8 cellular contexts compared by ENCODE assay signal in the genomic region with DNA sequence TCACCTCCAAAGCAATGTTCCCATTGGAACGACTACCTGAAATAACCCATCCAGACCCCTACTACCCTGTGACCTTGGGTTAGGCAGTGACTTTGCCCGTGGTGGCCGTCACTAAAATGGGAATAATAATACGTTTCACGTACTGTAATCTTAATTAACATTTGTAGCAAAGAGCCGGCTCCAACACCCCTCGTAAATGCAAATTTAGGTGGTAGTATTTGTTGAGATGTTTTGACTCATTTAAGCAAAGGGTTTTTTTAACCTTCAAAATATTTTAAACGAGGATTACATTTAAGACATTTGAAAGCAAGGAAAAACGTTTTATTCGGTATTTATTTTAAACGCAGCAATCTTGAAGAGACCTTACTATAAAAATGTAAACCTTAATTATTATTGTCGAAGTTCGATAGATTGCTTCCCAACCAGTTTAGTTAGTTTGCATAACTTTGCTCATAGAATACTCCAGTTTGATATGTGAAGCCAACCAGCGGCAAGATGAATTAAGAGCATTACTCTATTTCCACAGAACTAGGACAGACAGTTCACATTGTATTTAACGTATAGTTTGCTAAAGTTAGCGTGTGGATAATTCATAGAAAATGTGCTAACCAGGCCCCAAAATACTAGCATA. TPM values are rescaled to one million over a fixed set of nuclear protein-coding genes. Genes with fewer than 3 reads are reported as not detected.
DNase-seq lines count a peak whose midpoint lies in the region; ATAC-seq, FAIRE-seq and TF ChIP-seq lines count a peak whose summit lies in the region.

No MANE protein-coding gene starts in this region.

- DNase-seq in AG09309 (ENCODE audit: low read depth) (no peak), iPS DF 6.9 (ENCODE audit: low read depth, low spot score) (no peak), smooth muscle cell (lab: John Stamatoyannopoulos, UW; ENCODE audit: unreplicated experiment) (no peak), iPS-NIHi11 (ENCODE audit: low spot score) (no peak), GF-D8 (lab: John Stamatoyannopoulos, UW) (no peak), RCC 7860 (ENCODE audit: low spot score) (no peak)
- DNase-seq in activated CD8-positive, alpha-beta T cell treated with anti-CD3 and anti-CD28 coated beads, Interleukin-2, amount 10 ng/mL, durations not matched to agents 7 days and 5 days = no peak

- peak overlapping the region; percentile 85 for H3K4me2 ChIP-seq in smooth muscle cell

- no peaks in the 10 kb centered on the region for H3K9me3 ChIP-seq in iPS DF 6.9 (ENCODE audit: control insufficient read depth, insufficient read depth, low read length)
- no peaks in the 10 kb centered on the region for H3K9me3 ChIP-seq in smooth muscle cell (replicated peaks; ENCODE audit: low read depth)

- H3K27ac ChIP-seq in iPS DF 6.9 (ENCODE audit: low read length) (no peak overlapping the region), smooth muscle cell (ENCODE audit: low read depth) (peak overlapping the region; percentile 93)

- H3K36me3 ChIP-seq in iPS DF 6.9 (ENCODE audit: control insufficient read depth, insufficient read depth, low read length) (no peaks in the 10 kb centered on the region), smooth muscle cell (ENCODE audit: low read depth) (no peaks in the 10 kb centered on the region)

- H3K4me1 Mint-ChIP-seq in activated CD8-positive, alpha-beta T cell treated with anti-CD3 and anti-CD28 coated beads, Interleukin-2, amount 10 ng/mL, durations not matched to agents 7 days and 5 days (ENCODE audit: low read depth) = peaks cover 19% of the 10 kb centered on the region

- TF ChIP-seq CTCF in AG09309 (IDR thresholded peaks at IDR 0.05; ENCODE audit: control insufficient read depth, insufficient read depth, low read depth, low read length, missing control alignments) (no peak), smooth muscle cell (IDR thresholded peaks at IDR 0.05; ENCODE audit: borderline replicate concordance, insufficient read depth, poor library complexity, severe bottlenecking) (no peak)

- H3K4me3 Mint-ChIP-seq in activated CD8-positive, alpha-beta T cell treated with anti-CD3 and anti-CD28 coated beads, Interleukin-2, amount 10 ng/mL, durations not matched to agents 7 days and 5 days = peak overlapping the region; percentile 100

- H3K36me3 Mint-ChIP-seq in activated CD8-positive, alpha-beta T cell treated with anti-CD3 and anti-CD28 coated beads, Interleukin-2, amount 10 ng/mL, durations not matched to agents 7 days and 5 days (ENCODE audit: low read depth) = peaks cover 35% of the 10 kb centered on the region

- no peaks in the 10 kb centered on the region for H3K27me3 Mint-ChIP-seq in activated CD8-positive, alpha-beta T cell treated with anti-CD3 and anti-CD28 coated beads, Interleukin-2, amount 10 ng/mL, durations not matched to agents 7 days and 5 days (ENCODE audit: low read depth)

- CTCF ChIA-PET in activated CD8-positive, alpha-beta T cell treated with anti-CD3 and anti-CD28 coated beads, Interleukin-2, amount 10 ng/mL, durations not matched to agents 7 days and 5 days (lab: Charles Lee) = interaction anchor here (0.6 to 11.5 kb wide), 14 partner anchors 14 to 854 kb away, joined by 3 to 195 read pairs (median 4); no protein-coding TSS in a partner anchor

- peaks cover 21% of the 10 kb centered on the region for H3F3A ChIP-seq in smooth muscle cell (ENCODE audit: low read depth)

- peak overlapping the region; percentile 97 for H2AFZ ChIP-seq in smooth muscle cell (ENCODE audit: low read depth)

- H3K4me3 ChIP-seq in AG09309 (ENCODE audit: control insufficient read depth, low read depth, low read length) (peak overlapping the region; percentile 89), iPS DF 6.9 (ENCODE audit: low read length) (peak overlapping the region; percentile 88; the same call in 1 of the 2 replicates), smooth muscle cell (peak overlapping the region; percentile 87)

- H3K79me2 ChIP-seq in smooth muscle cell (ENCODE audit: low read depth) = peaks cover 57% of the 10 kb centered on the region

- H3K9me3 Mint-ChIP-seq in activated CD8-positive, alpha-beta T cell treated with anti-CD3 and anti-CD28 coated beads, Interleukin-2, amount 10 ng/mL, durations not matched to agents 7 days and 5 days (ENCODE audit: insufficient read depth) = no peaks in the 10 kb centered on the region

- FAIRE-seq in RCC 7860 (lab: Jason Lieb, UNC) = no peak

- H4K20me1 ChIP-seq in smooth muscle cell (ENCODE audit: low read depth) = peaks cover 33% of the 10 kb centered on the region

- POLR2A ChIA-PET in activated CD8-positive, alpha-beta T cell treated with anti-CD3 and anti-CD28 coated beads, Interleukin-2, amount 10 ng/mL, durations not matched to agents 7 days and 5 days (lab: Charles Lee) = interaction anchor here (0.6 to 6.0 kb wide), 27 partner anchors 8 to 547 kb away, joined by 3 to 73 read pairs (median 4); partner anchors contain the start of genes ANO6, SCAF11 and SLC38A1

- no peaks in the 10 kb centered on the region for H3K4me1 ChIP-seq in iPS DF 6.9 (ENCODE audit: control insufficient read depth, insufficient read depth, low read length)
- peaks cover 38% of the 10 kb centered on the region for H3K4me1 ChIP-seq in smooth muscle cell (ENCODE audit: low read depth)

- no peaks in the 10 kb centered on the region for H3K27me3 ChIP-seq in iPS DF 6.9 (ENCODE audit: control insufficient read depth, insufficient read depth, low read length)
- no peaks in the 10 kb centered on the region for H3K27me3 ChIP-seq in smooth muscle cell (ENCODE audit: low read depth)

- no CpG with 5 or more reads among the region's 16 CpGs for WGBS in iPS DF 6.9 (ENCODE audit: insufficient coverage, insufficient read length)
- WGBS in smooth muscle cell (ENCODE audit: low lambda C conversion rate) = under 1% methylated on average over 16 of the region's 16 CpGs

- peak overlapping the region; percentile 95 for H3K9ac ChIP-seq in smooth muscle cell (ENCODE audit: low read depth)

- peak; percentile 0 for ATAC-seq in GM21737 (IDR thresholded peaks at IDR 0.05; ENCODE audit: unreplicated experiment)
- peak; percentile 0 for ATAC-seq in activated CD8-positive, alpha-beta T cell treated with anti-CD3 and anti-CD28 coated beads, Interleukin-2, amount 10 ng/mL, durations not matched to agents 7 days and 5 days

- H3K27ac Mint-ChIP-seq in activated CD8-positive, alpha-beta T cell treated with anti-CD3 and anti-CD28 coated beads, Interleukin-2, amount 10 ng/mL, durations not matched to agents 7 days and 5 days = peak overlapping the region; percentile 99

RNA-seq across cellular contexts. Expression of gene ARID2, which starts 1.4 kb away (rescaled TPM):
- total RNA-seq in activated CD8-positive, alpha-beta T cell treated with anti-CD3 and anti-CD28 coated beads, Interleukin-2, amount 10 ng/mL, durations not matched to agents 7 days and 5 days = 10 to 100 TPM; 49.0 to 52.3 TPM
- total RNA-seq in smooth muscle cell = 36.2 and 37.2 TPM in 2 replicates
- 8.2 and 9.9 TPM in 2 replicates for polyA plus RNA-seq in smooth muscle cell
